Comparison of ENCODE assay signal across 12 cellular contexts in the genomic region with DNA sequence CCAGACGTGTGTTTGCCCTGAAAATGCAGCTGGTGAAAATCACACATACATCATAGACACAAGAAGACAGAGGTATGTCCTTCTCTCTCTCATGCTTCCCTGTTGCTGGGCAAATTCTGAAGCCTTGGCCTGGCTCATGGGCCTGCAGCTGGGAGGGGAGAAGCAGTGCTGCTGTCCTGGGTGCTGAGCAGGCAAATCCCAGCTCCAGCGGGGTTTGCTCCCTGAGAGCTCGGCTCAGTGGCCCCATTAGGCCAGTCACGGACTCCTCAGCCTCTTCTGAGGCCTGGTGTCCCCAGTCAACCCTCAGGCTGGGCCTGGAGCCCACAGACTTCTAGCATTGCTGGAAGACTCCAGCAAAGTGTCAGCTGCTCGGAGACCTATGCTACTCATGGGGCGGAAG. TPM values are rescaled to one million over a fixed set of nuclear protein-coding genes. Genes with fewer than 3 reads are reported as not detected.
DNase-seq lines count a peak whose midpoint lies in the region; ATAC-seq, FAIRE-seq and TF ChIP-seq lines count a peak whose summit lies in the region.
"Had no signal": no experiment of that assay in that cellular context is flagged by ENCODE, and none has a peak within 500 bp of the region (broad histone marks: within the 10 kb centered on the region; RNA-seq: fewer than 3 reads in every experiment).

No MANE protein-coding gene starts in this region.

- peaks cover 3% of the 10 kb centered on the region for H3K4me1 Mint-ChIP-seq in endothelial cell (ENCODE audit: unreplicated experiment)
- peaks cover 2% of the 10 kb centered on the region for H3K4me1 Mint-ChIP-seq in activated naive CD8-positive, alpha-beta T cell treated with anti-CD3 and anti-CD28 coated beads, Interleukin-2, amount 50 U/mL, for 24 hours

- no peak for ATAC-seq in HG03159 (IDR thresholded peaks at IDR 0.05; ENCODE audit: unreplicated experiment)
- ATAC-seq in activated naive CD8-positive, alpha-beta T cell treated with anti-CD3 and anti-CD28 coated beads, Interleukin-2, amount 50 U/mL, for 24 hours, result no peak

- no peak overlapping the region for H3K23ac ChIP-seq in mesendoderm (ENCODE audit: low read length)

- no peak overlapping the region for H3K4me3 Mint-ChIP-seq in endothelial cell (ENCODE audit: unreplicated experiment)
- H3K4me3 Mint-ChIP-seq in activated naive CD8-positive, alpha-beta T cell treated with anti-CD3 and anti-CD28 coated beads, Interleukin-2, amount 50 U/mL, for 24 hours, result no peak overlapping the region
- H3K4me3 Mint-ChIP-seq: activated naive CD8-positive, alpha-beta T cell; T-helper 2 cell treated with Interferon-gamma antibody and Interleukin-4, amounts not matched to agents 5 μg/mL and 100 μg/mL, for 36 hours had no signal

- no peak overlapping the region for H3K18ac ChIP-seq in mesendoderm (ENCODE audit: low read length)

- no peak overlapping the region for H4K5ac ChIP-seq in mesendoderm (ENCODE audit: low read length)

- H3K36me3 ChIP-seq in OCI-LY3 (replicated peaks; ENCODE audit: low read depth, low read length) (no peaks in the 10 kb centered on the region), mesendoderm (ENCODE audit: control insufficient read depth, insufficient read depth, low read length) (no peaks in the 10 kb centered on the region)

- no peak overlapping the region for H2BK5ac ChIP-seq in mesendoderm (ENCODE audit: low read length)

- H3K4ac ChIP-seq in mesendoderm (ENCODE audit: low read depth, low read length), result no peak overlapping the region

- no peak overlapping the region for H3K9ac ChIP-seq in OCI-LY3 (ENCODE audit: low read length)
- H3K9ac ChIP-seq in mesendoderm (ENCODE audit: low read length), result no peak overlapping the region

- no CpG with 5 or more reads among the region's 6 CpGs for WGBS in mesendoderm (ENCODE audit: extremely low coverage, insufficient coverage, low lambda C conversion rate)

- no peaks in the 10 kb centered on the region for H3K9me3 ChIP-seq in OCI-LY3 (ENCODE audit: insufficient read depth, low read length)

- H3K36me3 Mint-ChIP-seq in endothelial cell (ENCODE audit: low read depth, unreplicated experiment), result no peaks in the 10 kb centered on the region
- no peaks in the 10 kb centered on the region for H3K36me3 Mint-ChIP-seq in activated naive CD8-positive, alpha-beta T cell treated with anti-CD3 and anti-CD28 coated beads, Interleukin-2, amount 50 U/mL, for 24 hours (ENCODE audit: low read depth)
- H3K36me3 Mint-ChIP-seq: activated naive CD8-positive, alpha-beta T cell had no signal

- H3K4me1 ChIP-seq in OCI-LY3 (ENCODE audit: low read length) (peaks cover 31% of the 10 kb centered on the region), mesendoderm (ENCODE audit: control insufficient read depth, low read depth, low read length) (peaks cover 9% of the 10 kb centered on the region)

- 0 out of 2 replicates have a peak overlapping the region, but pooled peaks have one; percentile 4 for H3K27ac ChIP-seq in OCI-LY3 (ENCODE audit: low read length)
- H3K27ac ChIP-seq in mesendoderm (ENCODE audit: low read depth, low read length), result no peak overlapping the region

- no peak overlapping the region for H3K27ac Mint-ChIP-seq in endothelial cell (ENCODE audit: unreplicated experiment)
- H3K27ac Mint-ChIP-seq in activated naive CD8-positive, alpha-beta T cell treated with anti-CD3 and anti-CD28 coated beads, Interleukin-2, amount 50 U/mL, for 24 hours, result no peak overlapping the region
- H3K27ac Mint-ChIP-seq: activated naive CD8-positive, alpha-beta T cell; T-helper 2 cell treated with Interferon-gamma antibody and Interleukin-4, amounts not matched to agents 5 μg/mL and 100 μg/mL, for 36 hours had no signal

- no peaks in the 10 kb centered on the region for H3K79me1 ChIP-seq in mesendoderm (ENCODE audit: low read length)

- H3K79me2 ChIP-seq in OCI-LY3 (ENCODE audit: low read length) (no peaks in the 10 kb centered on the region), mesendoderm (ENCODE audit: control insufficient read depth, insufficient read depth, low read length) (no peaks in the 10 kb centered on the region)

- no peaks in the 10 kb centered on the region for H3K9me3 Mint-ChIP-seq in endothelial cell (ENCODE audit: unreplicated experiment)
- no peaks in the 10 kb centered on the region for H3K9me3 Mint-ChIP-seq in activated naive CD8-positive, alpha-beta T cell treated with anti-CD3 and anti-CD28 coated beads, Interleukin-2, amount 50 U/mL, for 24 hours
- H3K9me3 Mint-ChIP-seq: T-helper 2 cell treated with Interferon-gamma antibody and Interleukin-4, amounts not matched to agents 5 μg/mL and 100 μg/mL, for 36 hours had no signal

- peaks cover 22% of the 10 kb centered on the region for H4K20me1 ChIP-seq in OCI-LY3 (ENCODE audit: insufficient read depth, low read length)

- no peak overlapping the region for H2AFZ ChIP-seq in OCI-LY3 (ENCODE audit: low read depth, low read length)

- no peak overlapping the region for H3K56ac ChIP-seq in mesendoderm (ENCODE audit: low read length)

- no peak overlapping the region for H2BK120ac ChIP-seq in mesendoderm (ENCODE audit: low read depth, low read length)

- no peak overlapping the region for H4K8ac ChIP-seq in mesendoderm (ENCODE audit: low read depth, low read length)

- H3K27me3 Mint-ChIP-seq in endothelial cell (ENCODE audit: unreplicated experiment), result peaks cover 14% of the 10 kb centered on the region
- H3K27me3 Mint-ChIP-seq in activated naive CD8-positive, alpha-beta T cell treated with anti-CD3 and anti-CD28 coated beads, Interleukin-2, amount 50 U/mL, for 24 hours, result peaks cover 20% of the 10 kb centered on the region

- H3K27me3 ChIP-seq in OCI-LY3 (ENCODE audit: low read depth, low read length) (peaks cover 57% of the 10 kb centered on the region), mesendoderm (ENCODE audit: insufficient read depth, low read length, poor library complexity) (no peaks in the 10 kb centered on the region)

- H2AK5ac ChIP-seq in mesendoderm (ENCODE audit: low read length), result no peak overlapping the region

- FAIRE-seq in GM12891 (lab: Jason Lieb, UNC), result no peak

- TF ChIP-seq POLR2A in GM12891 (IDR thresholded peaks at IDR 0.05; ENCODE audit: low read depth, low read length), result no peak

- no peak overlapping the region for H2BK15ac ChIP-seq in mesendoderm (replicated peaks; ENCODE audit: low read depth)

- H3K4me2 ChIP-seq in OCI-LY3 (ENCODE audit: low read length), result peak overlapping the region; percentile 62
- H3K4me2 ChIP-seq in mesendoderm (ENCODE audit: low read length), result no peak overlapping the region

- TF ChIP-seq CTCF in OCI-LY3 (IDR thresholded peaks at IDR 0.05; ENCODE audit: low read depth, low read length) (no peak), endothelial cell (IDR thresholded peaks at IDR 0.05; ENCODE audit: unreplicated experiment) (no peak)

- DNase-seq in GM12891 (ENCODE audit: insufficient read length, low spot score) (no peak), endothelial cell (ENCODE audit: low spot score) (peak; percentile 39), mesendoderm (peak; percentile 74), NCI-H446 (lab: John Stamatoyannopoulos, UW) (no peak), GM19238 (ENCODE audit: insufficient read length, low spot score) (no peak)
- DNase-seq in activated naive CD8-positive, alpha-beta T cell treated with anti-CD3 and anti-CD28 coated beads, Interleukin-2, amount 50 U/mL, for 24 hours, result no peak
- DNase-seq: NCI-H187 treated with DMSO at 0.1 percent for 48 hours, OCI-M1 had no signal

- H3K4me3 ChIP-seq in OCI-LY3 (ENCODE audit: low read length) (peak overlapping the region; percentile 11; the same call in 1 of the 2 replicates), mesendoderm (ENCODE audit: low read length) (no peak overlapping the region)

TF ChIP-seq in GM12891, 5 proteins besides CTCF, POLR2A, EP300 and RAD21:
- TF ChIP-seq SPI1 (IDR thresholded peaks at IDR 0.05; ENCODE audit: low read depth, low read length) (0 out of 2 replicates have a peak, but pooled peaks have one; percentile 42), TAF1 (IDR thresholded peaks at IDR 0.05; ENCODE audit: low read depth, low read length) (no peak), PAX5 (IDR thresholded peaks at IDR 0.05; ENCODE audit: insufficient read depth, low read length, severe bottlenecking) (no peak)

RNA-seq across cellular contexts. Expression of a gene that starts 11.7 kb away (rescaled TPM):
- 0.09 TPM for polyA plus RNA-seq in GM12891 (2012; ENCODE audit: low read depth, missing spikeins)
- 1.7 TPM for total RNA-seq in endothelial cell (ENCODE audit: unreplicated experiment)
- polyA plus RNA-seq in mesendoderm (2013, experiment 1 of 2), result 0.72 TPM
- polyA plus RNA-seq in mesendoderm (2013, experiment 2 of 2), result 0.69 TPM

Comparison
In these comparisons a context has a peak if more than half of its experiments do, and no peak if none do; other contexts are left out.
1. DNase-seq: peak in endothelial cell (single experiment) and mesendoderm (single experiment); none in GM12891 (single experiment), NCI-H446 (0 of 2), GM19238 (single experiment) and activated naive CD8-positive, alpha-beta T cell treated with anti-CD3 and anti-CD28 coated beads, Interleukin-2, amount 50 U/mL, for 24 hours (single experiment).